In the genomic region with DNA sequence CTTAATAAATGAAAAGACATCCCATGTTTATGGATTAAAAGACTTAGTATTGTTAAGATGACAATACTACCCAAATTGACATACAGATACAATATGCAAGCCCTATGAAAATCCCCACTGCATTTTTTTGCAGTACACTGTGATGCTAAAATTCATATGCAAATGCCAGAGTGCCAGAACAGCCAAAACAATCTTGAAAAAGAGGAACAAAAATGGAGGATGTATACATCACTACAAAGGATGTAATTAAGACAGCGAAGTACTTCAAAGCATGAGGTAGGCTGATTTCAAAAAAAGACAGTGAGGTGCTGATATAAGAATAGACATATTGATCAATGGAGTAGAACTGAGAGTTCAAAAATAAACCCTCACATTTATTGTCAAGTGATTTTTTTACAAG, we compare ENCODE assay signal across 1 cellular context.
TF ChIP-seq lines count a peak whose summit lies in the region.

No MANE protein-coding gene starts in this region.

TF ChIP-seq in H1, 55 proteins besides CTCF, POLR2A, EP300 and RAD21:
- TF ChIP-seq PHF8 (conservative IDR thresholded peaks at IDR 0.05; ENCODE audit: low read depth, low read length) = no peak
- TF ChIP-seq, protein P1, sequence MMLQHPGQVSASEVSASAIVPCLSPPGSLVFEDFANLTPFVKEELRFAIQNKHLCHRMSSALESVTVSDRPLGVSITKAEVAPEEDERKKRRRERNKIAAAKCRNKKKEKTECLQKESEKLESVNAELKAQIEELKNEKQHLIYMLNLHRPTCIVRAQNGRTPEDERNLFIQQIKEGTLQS (IDR thresholded peaks at IDR 0.05; ENCODE audit: insufficient read depth, low read depth, low read length) = no peak
- TF ChIP-seq SP4 (IDR thresholded peaks at IDR 0.05; ENCODE audit: low read length) = no peak
- TF ChIP-seq SIX5 (IDR thresholded peaks at IDR 0.05; ENCODE audit: low read depth, low read length) = no peak
- TF ChIP-seq, protein P2, sequence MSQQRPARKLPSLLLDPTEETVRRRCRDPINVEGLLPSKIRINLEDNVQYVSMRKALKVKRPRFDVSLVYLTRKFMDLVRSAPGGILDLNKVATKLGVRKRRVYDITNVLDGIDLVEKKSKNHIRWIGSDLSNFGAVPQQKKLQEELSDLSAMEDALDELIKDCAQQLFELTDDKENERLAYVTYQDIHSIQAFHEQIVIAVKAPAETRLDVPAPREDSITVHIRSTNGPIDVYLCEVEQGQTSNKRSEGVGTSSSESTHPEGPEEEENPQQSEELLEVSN (IDR thresholded peaks at IDR 0.05) = no peak
- TF ChIP-seq ASH2L (IDR thresholded peaks at IDR 0.05; ENCODE audit: low read length) = no peak
- TF ChIP-seq RXRA (IDR thresholded peaks at IDR 0.05; ENCODE audit: insufficient read depth, low read depth, low read length) = no peak
- TF ChIP-seq, protein P3, sequence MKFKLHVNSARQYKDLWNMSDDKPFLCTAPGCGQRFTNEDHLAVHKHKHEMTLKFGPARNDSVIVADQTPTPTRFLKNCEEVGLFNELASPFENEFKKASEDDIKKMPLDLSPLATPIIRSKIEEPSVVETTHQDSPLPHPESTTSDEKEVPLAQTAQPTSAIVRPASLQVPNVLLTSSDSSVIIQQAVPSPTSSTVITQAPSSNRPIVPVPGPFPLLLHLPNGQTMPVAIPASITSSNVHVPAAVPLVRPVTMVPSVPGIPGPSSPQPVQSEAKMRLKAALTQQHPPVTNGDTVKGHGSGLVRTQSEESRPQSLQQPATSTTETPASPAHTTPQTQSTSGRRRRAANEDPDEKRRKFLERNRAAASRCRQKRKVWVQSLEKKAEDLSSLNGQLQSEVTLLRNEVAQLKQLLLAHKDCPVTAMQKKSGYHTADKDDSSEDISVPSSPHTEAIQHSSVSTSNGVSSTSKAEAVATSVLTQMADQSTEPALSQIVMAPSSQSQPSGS (IDR thresholded peaks at IDR 0.05; ENCODE audit: low read length) = no peak
- no peak for TF ChIP-seq RBBP5 (IDR thresholded peaks at IDR 0.05; ENCODE audit: borderline replicate concordance, low read depth, low read length)
- no peak for TF ChIP-seq TAF7 (optimal IDR thresholded peaks at IDR 0.05; ENCODE audit: borderline replicate concordance, low read depth, low read length)
- TF ChIP-seq NRF1 (IDR thresholded peaks at IDR 0.05; ENCODE audit: low read depth, low read length) = no peak
- TF ChIP-seq SIRT6 (IDR thresholded peaks at IDR 0.05; ENCODE audit: low read length) = no peak
- TF ChIP-seq TAF1 (IDR thresholded peaks at IDR 0.05; ENCODE audit: low read depth, low read length) = no peak
- TF ChIP-seq SP1 (IDR thresholded peaks at IDR 0.05; ENCODE audit: low read depth, low read length) = no peak
